Comparison of ENCODE assay signal across 1 cellular context in genomic region chr17:38852771-38853291, GRCh38.
TF ChIP-seq lines count a peak whose summit lies in the region.

No MANE protein-coding gene starts in this region.

TF ChIP-seq in GM12878, 131 proteins besides CTCF, POLR2A, EP300 and RAD21:
- TF ChIP-seq RCOR1 (conservative IDR thresholded peaks at IDR 0.05; ENCODE audit: low read depth, low read length) (no peak), NFXL1 (IDR thresholded peaks at IDR 0.05; ENCODE audit: borderline replicate concordance) (no peak), KAT2A (conservative IDR thresholded peaks at IDR 0.05; ENCODE audit: control insufficient read depth, low read depth, low read length) (no peak), TAF1 (IDR thresholded peaks at IDR 0.05; ENCODE audit: borderline replicate concordance, low read depth, low read length) (no peak), HDAC6 (IDR thresholded peaks at IDR 0.05; ENCODE audit: unreplicated experiment) (no peak), SKIL (IDR thresholded peaks at IDR 0.05; ENCODE audit: low read depth, poor library complexity, severe bottlenecking) (no peak), SUZ12 (IDR thresholded peaks at IDR 0.05; ENCODE audit: unreplicated experiment) (no peak)
- TF ChIP-seq, protein P1, sequence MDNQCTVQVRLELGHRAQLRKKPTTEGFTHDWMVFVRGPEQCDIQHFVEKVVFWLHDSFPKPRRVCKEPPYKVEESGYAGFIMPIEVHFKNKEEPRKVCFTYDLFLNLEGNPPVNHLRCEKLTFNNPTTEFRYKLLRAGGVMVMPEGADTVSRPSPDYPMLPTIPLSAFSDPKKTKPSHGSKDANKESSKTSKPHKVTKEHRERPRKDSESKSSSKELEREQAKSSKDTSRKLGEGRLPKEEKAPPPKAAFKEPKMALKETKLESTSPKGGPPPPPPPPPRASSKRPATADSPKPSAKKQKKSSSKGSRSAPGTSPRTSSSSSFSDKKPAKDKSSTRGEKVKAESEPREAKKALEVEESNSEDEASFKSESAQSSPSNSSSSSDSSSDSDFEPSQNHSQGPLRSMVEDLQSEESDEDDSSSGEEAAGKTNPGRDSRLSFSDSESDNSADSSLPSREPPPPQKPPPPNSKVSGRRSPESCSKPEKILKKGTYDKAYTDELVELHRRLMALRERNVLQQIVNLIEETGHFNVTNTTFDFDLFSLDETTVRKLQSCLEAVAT (IDR thresholded peaks at IDR 0.05), result no peak
